In genomic region chrX:16239211-16239610, GRCh38 we compare ENCODE assay signal across 11 cellular contexts.
DNase-seq lines count a peak whose midpoint lies in the region; ATAC-seq, FAIRE-seq and TF ChIP-seq lines count a peak whose summit lies in the region.
"Had no signal": no experiment of that assay in that cellular context is flagged by ENCODE, and none has a peak within 500 bp of the region (broad histone marks: within the 10 kb centered on the region; RNA-seq: fewer than 3 reads in every experiment).

No MANE protein-coding gene starts in this region.

- peaks cover 10% of the 10 kb centered on the region for H3K27me3 Mint-ChIP-seq in activated CD8-positive, alpha-beta memory T cell treated with anti-CD3 and anti-CD28 coated beads, Interleukin-2, amount 10 ng/mL, durations not matched to agents 7 days and 5 days
- H3K27me3 Mint-ChIP-seq in astrocyte (ENCODE audit: low read depth, unreplicated experiment), result no peaks in the 10 kb centered on the region
- H3K27me3 Mint-ChIP-seq in CD4-positive, alpha-beta T cell, result peaks cover 4% of the 10 kb centered on the region

- intact Hi-C loops in CD4-positive, alpha-beta T cell (cut with DNase I, micrococcal nuclease), result no loop called here

- peaks cover 4% of the 10 kb centered on the region for H3K4me1 Mint-ChIP-seq in activated CD8-positive, alpha-beta memory T cell treated with anti-CD3 and anti-CD28 coated beads, Interleukin-2, amount 10 ng/mL, durations not matched to agents 7 days and 5 days
- peaks cover 8% of the 10 kb centered on the region for H3K4me1 Mint-ChIP-seq in astrocyte (ENCODE audit: low read depth, unreplicated experiment)
- H3K4me1 Mint-ChIP-seq in CD4-positive, alpha-beta T cell (ENCODE audit: low read depth), result no peaks in the 10 kb centered on the region
- H3K4me1 Mint-ChIP-seq: naive B cell had no signal

- H3K27ac ChIP-seq in astrocyte (ENCODE audit: low read depth, low read length), result peak overlapping the region; percentile 44
- H3K27ac ChIP-seq in CD4-positive, alpha-beta T cell (ENCODE audit: low read depth, low read length), result no peak overlapping the region
- H3K27ac ChIP-seq: BLaER1 had no signal

- H3K79me2 ChIP-seq in astrocyte (ENCODE audit: insufficient read depth, low read length), result no peaks in the 10 kb centered on the region

- H2AFZ ChIP-seq in astrocyte (ENCODE audit: low read depth, low read length), result no peak overlapping the region

- peaks cover 9% of the 10 kb centered on the region for H3K4me1 ChIP-seq in astrocyte (ENCODE audit: insufficient read depth, low read length)
- H3K4me1 ChIP-seq: BLaER1 had no signal

- no peaks in the 10 kb centered on the region for H4K20me1 ChIP-seq in astrocyte (ENCODE audit: insufficient read depth, low read length)
- H4K20me1 ChIP-seq: BLaER1 had no signal

- H3K27ac Mint-ChIP-seq in activated CD8-positive, alpha-beta memory T cell treated with anti-CD3 and anti-CD28 coated beads, Interleukin-2, amount 10 ng/mL, durations not matched to agents 7 days and 5 days, result no peak overlapping the region
- peak overlapping the region; percentile 77 for H3K27ac Mint-ChIP-seq in astrocyte (ENCODE audit: unreplicated experiment)
- H3K27ac Mint-ChIP-seq in CD4-positive, alpha-beta T cell, result no peak overlapping the region
- H3K27ac Mint-ChIP-seq: naive B cell had no signal

- H3K36me3 Mint-ChIP-seq in activated CD8-positive, alpha-beta memory T cell treated with anti-CD3 and anti-CD28 coated beads, Interleukin-2, amount 10 ng/mL, durations not matched to agents 7 days and 5 days, result no peaks in the 10 kb centered on the region
- H3K36me3 Mint-ChIP-seq in astrocyte (ENCODE audit: low read depth, unreplicated experiment), result no peaks in the 10 kb centered on the region
- no peaks in the 10 kb centered on the region for H3K36me3 Mint-ChIP-seq in CD4-positive, alpha-beta T cell (ENCODE audit: low read depth)
- H3K36me3 Mint-ChIP-seq: naive B cell had no signal

- H3K27me3 ChIP-seq in astrocyte (ENCODE audit: insufficient read depth, low read length), result no peaks in the 10 kb centered on the region
- H3K27me3 ChIP-seq in CD4-positive, alpha-beta T cell (ENCODE audit: control insufficient read depth, insufficient read depth, low read length), result no peaks in the 10 kb centered on the region

- ATAC-seq in activated CD8-positive, alpha-beta memory T cell treated with anti-CD3 and anti-CD28 coated beads, Interleukin-2, amount 10 ng/mL, durations not matched to agents 7 days and 5 days, result no peak
- peak; percentile 75 for ATAC-seq in HG03060 (IDR thresholded peaks at IDR 0.05; ENCODE audit: low read depth, unreplicated experiment)
- no peak for ATAC-seq in CD4-positive, alpha-beta T cell (ENCODE audit: poor library complexity)

- no peak overlapping the region for H3K9ac ChIP-seq in astrocyte (ENCODE audit: low read length)
- H3K9ac ChIP-seq: BLaER1 had no signal

- CTCF ChIA-PET in activated CD8-positive, alpha-beta memory T cell treated with anti-CD3 and anti-CD28 coated beads, Interleukin-2, amount 10 ng/mL, durations not matched to agents 7 days and 5 days (lab: Charles Lee), result no interaction called here
- CTCF ChIA-PET in CD4-positive, alpha-beta T cell (lab: Charles Lee), result no interaction called here

- peak; percentile 100 for FAIRE-seq in astrocyte (lab: Jason Lieb, UNC)

- H3K9me3 ChIP-seq in astrocyte (ENCODE audit: insufficient read depth, low read depth, low read length), result no peaks in the 10 kb centered on the region
- H3K9me3 ChIP-seq in CD4-positive, alpha-beta T cell (ENCODE audit: control insufficient read depth, low read length), result no peaks in the 10 kb centered on the region

- H3K4me3 Mint-ChIP-seq in activated CD8-positive, alpha-beta memory T cell treated with anti-CD3 and anti-CD28 coated beads, Interleukin-2, amount 10 ng/mL, durations not matched to agents 7 days and 5 days, result no peak overlapping the region
- H3K4me3 Mint-ChIP-seq in astrocyte (ENCODE audit: unreplicated experiment), result no peak overlapping the region
- H3K4me3 Mint-ChIP-seq in CD4-positive, alpha-beta T cell, result no peak overlapping the region
- H3K4me3 Mint-ChIP-seq: naive B cell had no signal

- H3K36me3 ChIP-seq in astrocyte (ENCODE audit: insufficient read depth, low read length), result no peaks in the 10 kb centered on the region
- H3K36me3 ChIP-seq: BLaER1 had no signal

- peak; percentile 37 for DNase-seq in activated CD8-positive, alpha-beta memory T cell treated with anti-CD3 and anti-CD28 coated beads, Interleukin-2, amount 10 ng/mL, durations not matched to agents 7 days and 5 days
- DNase-seq in activated CD8-positive, alpha-beta memory T cell treated with anti-CD3 and anti-CD28 coated beads, Interleukin-2, amount 50 U/mL, for 48 hours, result no peak
- peak; percentile 94 for DNase-seq in astrocyte (ENCODE audit: low read depth)
- DNase-seq in stimulated activated CD8-positive, alpha-beta memory T cell treated with anti-CD3 and anti-CD28 coated beads, Interleukin-4, amount 100 ng/mL, for 48 hours, result peak; percentile 28
- DNase-seq in CD4-positive, alpha-beta T cell, result no peak
- no peak for DNase-seq in amygdala (lab: John Stamatoyannopoulos, UW)
- no peak for DNase-seq in SIG-M5 treated with dmso at 0.1 percent for 504 hours (lab: John Stamatoyannopoulos, UW; ENCODE audit: unreplicated experiment)
- DNase-seq: GOT3, naive B cell had no signal

- POLR2A ChIA-PET in CD4-positive, alpha-beta T cell (lab: Charles Lee), result no interaction called here

- H3K4me2 ChIP-seq in astrocyte (ENCODE audit: low read length), result peak overlapping the region; percentile 47
- H3K4me2 ChIP-seq: BLaER1 had no signal

- no peaks in the 10 kb centered on the region for H3K9me3 Mint-ChIP-seq in activated CD8-positive, alpha-beta memory T cell treated with anti-CD3 and anti-CD28 coated beads, Interleukin-2, amount 10 ng/mL, durations not matched to agents 7 days and 5 days (ENCODE audit: low read depth)
- no peaks in the 10 kb centered on the region for H3K9me3 Mint-ChIP-seq in astrocyte (ENCODE audit: unreplicated experiment)
- no peaks in the 10 kb centered on the region for H3K9me3 Mint-ChIP-seq in CD4-positive, alpha-beta T cell

- TF ChIP-seq CTCF in astrocyte (IDR thresholded peaks at IDR 0.05; ENCODE audit: insufficient read depth, low read depth, low read length), result no peak
- TF ChIP-seq CTCF in CD4-positive, alpha-beta T cell (IDR thresholded peaks at IDR 0.05), result no peak

- H3K4me3 ChIP-seq in astrocyte (ENCODE audit: insufficient read depth, low read depth, low read length), result no peak overlapping the region
- H3K4me3 ChIP-seq: BLaER1 had no signal

Comparison
In these comparisons a context has a peak if more than half of its experiments do, and no peak if none do; other contexts are left out.
1. DNase-seq: peak in activated CD8-positive, alpha-beta memory T cell treated with anti-CD3 and anti-CD28 coated beads, Interleukin-2, amount 10 ng/mL, durations not matched to agents 7 days and 5 days (single experiment), astrocyte (single experiment) and stimulated activated CD8-positive, alpha-beta memory T cell treated with anti-CD3 and anti-CD28 coated beads, Interleukin-4, amount 100 ng/mL, for 48 hours (single experiment); none in activated CD8-positive, alpha-beta memory T cell treated with anti-CD3 and anti-CD28 coated beads, Interleukin-2, amount 50 U/mL, for 48 hours (single experiment), CD4-positive, alpha-beta T cell (0 of 10), amygdala (0 of 56) and SIG-M5 treated with dmso at 0.1 percent for 504 hours (single experiment).